14 cellular contexts compared by ENCODE assay signal in genomic region chr18:59874166-59874565, GRCh38. TPM values are rescaled to one million over a fixed set of nuclear protein-coding genes. Genes with fewer than 3 reads are reported as not detected.
DNase-seq lines count a peak whose midpoint lies in the region; ATAC-seq and TF ChIP-seq lines count a peak whose summit lies in the region.
"Had no signal": no experiment of that assay in that cellular context is flagged by ENCODE, and none has a peak within 500 bp of the region (broad histone marks: within the 10 kb centered on the region; RNA-seq: fewer than 3 reads in every experiment).

No MANE protein-coding gene starts in this region.

- no peak overlapping the region for H4K8ac ChIP-seq in trophoblast cell (ENCODE audit: low read depth, low read length)

- H3K27ac Mint-ChIP-seq in CD8-positive, alpha-beta T cell: no peak overlapping the region

- peaks cover 2% of the 10 kb centered on the region for H3K79me1 ChIP-seq in trophoblast cell (ENCODE audit: low read length)

- TF ChIP-seq CTCF in cardiac fibroblast (IDR thresholded peaks at IDR 0.05; ENCODE audit: low read depth, low read length): no peak
- TF ChIP-seq CTCF in CD8-positive, alpha-beta T cell (IDR thresholded peaks at IDR 0.05): no peak

- peaks cover 2 to 3% of the 10 kb centered on the region in 2 experiments for H3K4me1 ChIP-seq in trophoblast cell (ENCODE audit: control insufficient read depth in 1 of 2, insufficient read depth in 2 of 2, low read length in 2 of 2)
- H3K4me1 ChIP-seq in CD8-positive, alpha-beta T cell (ENCODE audit: insufficient read depth, low read length): no peaks in the 10 kb centered on the region

- no peaks in the 10 kb centered on the region for H3K9me3 ChIP-seq in trophoblast cell (ENCODE audit: insufficient read depth, low read depth, low read length)
- no peaks in the 10 kb centered on the region for H3K9me3 ChIP-seq in CD8-positive, alpha-beta T cell (ENCODE audit: low read length)
- H3K9me3 ChIP-seq: thyroid gland had no signal

- no peak overlapping the region for H4K12ac ChIP-seq in trophoblast cell (ENCODE audit: low read depth, low read length)

- H3K36me3 ChIP-seq in trophoblast cell (ENCODE audit: control insufficient read depth in 1 of 2, insufficient read depth in 2 of 2, low read length in 2 of 2): no peaks in the 10 kb centered on the region
- no peaks in the 10 kb centered on the region for H3K36me3 ChIP-seq in CD8-positive, alpha-beta T cell (ENCODE audit: insufficient read depth, low read length)
- H3K36me3 ChIP-seq: thyroid gland had no signal

- WGBS in trophoblast cell (ENCODE audit: extremely low coverage, insufficient coverage, insufficient read length): no CpG with 5 or more reads among the region's 7 CpGs

- CTCF ChIA-PET in CD8-positive, alpha-beta T cell (lab: Charles Lee): no interaction called here

- H3K9ac ChIP-seq in trophoblast cell (ENCODE audit: low read length): no peak overlapping the region

- intact Hi-C loops in CD8-positive, alpha-beta T cell (cut with DNase I, micrococcal nuclease): no loop called here

- H3K79me2 ChIP-seq in trophoblast cell (ENCODE audit: control insufficient read depth, insufficient read depth, low read length, poor library complexity): no peaks in the 10 kb centered on the region

- H3K36me3 Mint-ChIP-seq in CD8-positive, alpha-beta T cell: no peaks in the 10 kb centered on the region

- no peak overlapping the region for H3K4me2 ChIP-seq in trophoblast cell (ENCODE audit: low read length)

- H2BK12ac ChIP-seq in trophoblast cell (ENCODE audit: low read length): no peak overlapping the region

- H2AK5ac ChIP-seq in trophoblast cell (ENCODE audit: low read length): no peak overlapping the region

- no peak overlapping the region for H3K23ac ChIP-seq in trophoblast cell (ENCODE audit: low read length)

- no peak overlapping the region for H3K14ac ChIP-seq in trophoblast cell (ENCODE audit: low read length)

- H3K9me3 Mint-ChIP-seq in CD8-positive, alpha-beta T cell: no peaks in the 10 kb centered on the region
- H3K9me3 Mint-ChIP-seq: neural crest cell had no signal

- H3K4me3 Mint-ChIP-seq in CD8-positive, alpha-beta T cell: no peak overlapping the region
- H3K4me3 Mint-ChIP-seq: neural crest cell had no signal

- H2BK120ac ChIP-seq in trophoblast cell (ENCODE audit: insufficient read depth, low read length, poor library complexity): no peak overlapping the region

- H2BK5ac ChIP-seq in trophoblast cell (ENCODE audit: low read depth, low read length, poor library complexity): no peak overlapping the region

- H3K18ac ChIP-seq in trophoblast cell (ENCODE audit: low read length): no peak overlapping the region

- no peaks in the 10 kb centered on the region for H3K4me1 Mint-ChIP-seq in CD8-positive, alpha-beta T cell (ENCODE audit: low read depth)
- H3K4me1 Mint-ChIP-seq: neural crest cell had no signal

- H3K4ac ChIP-seq in trophoblast cell (ENCODE audit: low read depth, low read length): no peak overlapping the region

- POLR2A ChIA-PET in CD8-positive, alpha-beta T cell (lab: Charles Lee): no interaction called here

- no peaks in the 10 kb centered on the region for H3K27me3 Mint-ChIP-seq in CD8-positive, alpha-beta T cell (ENCODE audit: low read depth)

- no peak overlapping the region for H3K4me3 ChIP-seq in cardiac fibroblast (replicated peaks in 1 of 2; ENCODE audit: low read depth in 2 of 2, low read length in 2 of 2)
- no peak overlapping the region for H3K4me3 ChIP-seq in trophoblast cell (ENCODE audit: low read depth, low read length)
- H3K4me3 ChIP-seq in CD8-positive, alpha-beta T cell (ENCODE audit: low read depth, low read length): no peak overlapping the region
- H3K4me3 ChIP-seq: thyroid gland had no signal

- ATAC-seq in CD8-positive, alpha-beta T cell: no peak
- no peak for ATAC-seq in HG03571 (IDR thresholded peaks at IDR 0.05; ENCODE audit: unreplicated experiment)

- no peaks in the 10 kb centered on the region for H3K27me3 ChIP-seq in trophoblast cell (ENCODE audit: insufficient read depth, low read length)
- H3K27me3 ChIP-seq in CD8-positive, alpha-beta T cell (ENCODE audit: insufficient read depth, low read length): no peaks in the 10 kb centered on the region
- H3K27me3 ChIP-seq: thyroid gland had no signal

- no peak overlapping the region for H2AFZ ChIP-seq in trophoblast cell (ENCODE audit: insufficient read depth, low read length, poor library complexity)

- H3K27ac ChIP-seq in trophoblast cell (ENCODE audit: low read depth, low read length): no peak overlapping the region
- H3K27ac ChIP-seq in CD8-positive, alpha-beta T cell (ENCODE audit: low read depth, low read length): no peak overlapping the region
- H3K27ac ChIP-seq: thyroid gland had no signal

- DNase-seq in EL (peak; percentile 93), MV-4-11 (lab: John Stamatoyannopoulos, UW) (peak; percentile 33), cardiac fibroblast (ENCODE audit: low read depth in 2 of 2) (peak; percentile 55 to 94), trophoblast cell (peak; percentile 45 to 83), NCI-H2171 (lab: John Stamatoyannopoulos, UW) (no peak), inferior parietal cortex (ENCODE audit: extremely low spot score) (no peak)
- DNase-seq in CD8-positive, alpha-beta T cell: no peak
- DNase-seq: activated CD4-positive, alpha-beta T cell treated with anti-CD3 and anti-CD28 coated beads for 4 hours; effector CD8-positive, alpha-beta T cell; NCI-H2107; Right ventricle myocardium superior; thyroid gland had no signal

- no peak overlapping the region for H4K91ac ChIP-seq in trophoblast cell (ENCODE audit: low read depth, low read length)

RNA-seq across cellular contexts. Expression of gene PMAIP1, which starts 25.6 kb away (rescaled TPM):
- polyA plus RNA-seq in trophoblast cell (2013): 10.2 and 10.3 TPM in 2 replicates
- 100 to 1,000 TPM in 1 of 2 experiments, 10 to 100 TPM in 1; 96.2 to 101 TPM for total RNA-seq in CD8-positive, alpha-beta T cell
- total RNA-seq: Right ventricle myocardium superior had no signal

Comparison
In these comparisons a context has a peak if more than half of its experiments do, and no peak if none do; other contexts are left out.
1. DNase-seq: peak in EL (single experiment), MV-4-11 (single experiment), cardiac fibroblast (2 of 2) and trophoblast cell (2 of 2); none in CD8-positive, alpha-beta T cell (0 of 7), NCI-H2171 (single experiment) and inferior parietal cortex (single experiment).